In the genomic region with DNA sequence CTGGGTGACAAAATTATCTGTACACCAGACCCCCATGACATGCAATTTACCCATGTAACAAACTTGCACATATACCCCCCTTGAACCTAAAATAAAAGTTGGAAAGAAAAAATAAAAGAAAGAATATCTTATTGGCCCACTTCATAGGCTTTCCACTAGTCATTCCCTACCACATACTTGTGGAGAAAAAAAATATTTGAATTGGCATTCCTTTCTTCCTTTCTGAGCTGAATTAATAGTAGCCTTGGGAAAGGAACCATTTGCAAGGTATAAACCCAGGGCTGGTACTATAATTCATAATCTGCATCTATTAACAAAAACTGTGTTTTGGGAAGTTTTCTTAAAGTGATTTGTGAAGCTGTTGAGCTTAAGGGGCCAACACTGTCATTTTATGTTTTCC, we compare ENCODE assay signal across 2 cellular contexts.
DNase-seq lines count a peak whose midpoint lies in the region; ATAC-seq and TF ChIP-seq lines count a peak whose summit lies in the region.
"Not testable (repeated sequence)": the region's sequence is repeated elsewhere in the genome, so short reads cannot be mapped to it uniquely, and the experiment has no call there.

No MANE protein-coding gene starts in this region.

- H3K4ac ChIP-seq in IMR-90 (ENCODE audit: low read depth, low read length) = not testable (repeated sequence)

- CTCF ChIA-PET in IMR-90 (lab: Yijun Ruan, JAX) = not testable (repeated sequence)

- H2AK9ac ChIP-seq in IMR-90 (replicated peaks; ENCODE audit: low read depth, low read length, poor library complexity) = not testable (repeated sequence)

- not testable (repeated sequence) for H3K9me1 ChIP-seq in IMR-90 (ENCODE audit: insufficient read depth, low read length)

- not testable (repeated sequence) for H2AFZ ChIP-seq in IMR-90 (replicated peaks; ENCODE audit: low read length, poor library complexity)

- intact Hi-C loops in IMR-90 (cut with micrococcal nuclease) = not testable (repeated sequence)

- H3K18ac ChIP-seq in IMR-90 (ENCODE audit: low read depth, low read length) = not testable (repeated sequence)

- not testable (repeated sequence) for H3K4me2 ChIP-seq in IMR-90 (ENCODE audit: low read depth, low read length)

- not testable (repeated sequence) for H4K20me1 ChIP-seq in IMR-90 (ENCODE audit: insufficient read depth, low read length)

- not testable (repeated sequence) for H3K4me3 ChIP-seq in IMR-90 (ENCODE audit: insufficient read depth, low read depth, low read length); thoracic aorta

- not testable (repeated sequence) for H4K91ac ChIP-seq in IMR-90 (ENCODE audit: insufficient read depth, low read depth, low read length)

- TF ChIP-seq RAD21 in IMR-90 (IDR thresholded peaks at IDR 0.05; ENCODE audit: low read length) = not testable (repeated sequence)

- POLR2A ChIA-PET in IMR-90 (lab: Charles Lee; ENCODE audit: unreplicated experiment) = not testable (repeated sequence)

- H4K5ac ChIP-seq in IMR-90 (ENCODE audit: low read depth, low read length) = not testable (repeated sequence)

- not testable (repeated sequence) for H3K9ac ChIP-seq in IMR-90 (ENCODE audit: low read depth, low read length)

- not testable (repeated sequence) for TF ChIP-seq CTCF in IMR-90 (conservative IDR thresholded peaks at IDR 0.05; ENCODE audit: low read depth, low read length); thoracic aorta (IDR thresholded peaks at IDR 0.05)

- H3K56ac ChIP-seq in IMR-90 (ENCODE audit: extremely low read depth, insufficient read depth, low read length) = not testable (repeated sequence)

- in situ Hi-C loops in IMR-90 (cut with MboI; ENCODE audit: low sequenced_read_pairs) = not testable (repeated sequence)

- H3K14ac ChIP-seq in IMR-90 (replicated peaks; ENCODE audit: low read depth, low read length) = not testable (repeated sequence)

- not testable (repeated sequence) for H3K4me1 ChIP-seq in IMR-90 (ENCODE audit: control insufficient read depth, insufficient read depth, low read length); thoracic aorta (ENCODE audit: control insufficient read depth in 1 of 2, low read depth in 2 of 2)

- not testable (repeated sequence) for H2BK15ac ChIP-seq in IMR-90 (ENCODE audit: low read depth, low read length)

- H2BK5ac ChIP-seq in IMR-90 (ENCODE audit: low read depth, low read length, poor library complexity, severe bottlenecking) = not testable (repeated sequence)

- not testable (repeated sequence) for BruUV-seq in IMR-90 (replicated peaks; lab: Mats Ljungman, UMichigan)

- H3K23ac ChIP-seq in IMR-90 (ENCODE audit: low read depth, low read length) = not testable (repeated sequence)

- dilution Hi-C loops in IMR-90 (cut with HindIII; ENCODE audit: low sequenced_read_pairs, unreplicated experiment) = not testable (repeated sequence)

- H4K8ac ChIP-seq in IMR-90 (ENCODE audit: low read depth in 2 of 2, low read length in 2 of 2) = not testable (repeated sequence)

- H3K9me3 ChIP-seq in IMR-90 (ENCODE audit: control insufficient read depth, insufficient read depth, low read length); thoracic aorta: not testable (repeated sequence)

- not testable (repeated sequence) for H3K36me3 ChIP-seq in IMR-90 (ENCODE audit: control insufficient read depth, insufficient read depth, low read length); thoracic aorta

- not testable (repeated sequence) for H2BK20ac ChIP-seq in IMR-90 (ENCODE audit: low read depth, low read length)

- not testable (repeated sequence) for H2AK5ac ChIP-seq in IMR-90 (ENCODE audit: low read depth, low read length)

- not testable (repeated sequence) for H3K27ac ChIP-seq in IMR-90 (ENCODE audit: insufficient read depth, low read length); thoracic aorta

- not testable (repeated sequence) for DNase-seq in IMR-90; thoracic aorta (ENCODE audit: low spot score)

- ATAC-seq in IMR-90 (ENCODE audit: low read depth) (peak; percentile 60), thoracic aorta (ENCODE audit: insufficient number of reproducible peaks, low FRiP score, low read depth) (peak; percentile 59)

- H3K79me1 ChIP-seq in IMR-90 (ENCODE audit: low read depth in 1 of 2, low read length in 2 of 2) = not testable (repeated sequence)

- H3K27me3 ChIP-seq in IMR-90 (ENCODE audit: control insufficient read depth, insufficient read depth, low read length); thoracic aorta (replicated peaks; ENCODE audit: insufficient read depth): not testable (repeated sequence)

- not testable (repeated sequence) for H2BK120ac ChIP-seq in IMR-90 (ENCODE audit: low read depth, low read length)

- TF ChIP-seq POLR2A in IMR-90 (IDR thresholded peaks at IDR 0.05; ENCODE audit: low read depth, low read length) = not testable (repeated sequence)
